ENCODE assay signal across 20 cellular contexts in the genomic region with DNA sequence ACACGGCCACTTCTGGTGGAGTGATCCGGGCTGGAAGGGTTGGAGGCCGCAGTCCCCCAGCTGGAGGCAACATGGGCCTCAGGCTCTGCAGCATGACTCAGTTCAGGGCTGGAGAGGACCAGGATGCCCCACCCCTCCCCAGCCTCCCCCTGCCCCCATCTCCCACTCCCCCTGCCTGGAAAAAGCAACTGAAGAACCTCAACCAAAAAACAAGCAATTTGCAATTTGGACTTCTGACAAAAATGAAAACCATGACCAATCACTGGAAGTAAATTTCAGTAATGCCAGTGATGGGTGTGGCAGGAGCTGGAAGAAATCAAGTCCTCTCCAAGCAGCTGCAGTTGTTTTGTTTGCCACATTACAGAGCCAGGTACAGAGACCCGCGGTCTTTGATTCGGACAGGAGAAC. TPM values are rescaled to one million over a fixed set of nuclear protein-coding genes. Genes with fewer than 3 reads are reported as not detected.
DNase-seq lines count a peak whose midpoint lies in the region; ATAC-seq and TF ChIP-seq lines count a peak whose summit lies in the region.
"Had no signal": no experiment of that assay in that cellular context is flagged by ENCODE, and none has a peak within 500 bp of the region (broad histone marks: within the 10 kb centered on the region; RNA-seq: fewer than 3 reads in every experiment).

No MANE protein-coding gene starts in this region.

- H3K9me3 Mint-ChIP-seq in chondrocyte (ENCODE audit: low read depth), result no peaks in the 10 kb centered on the region
- no peaks in the 10 kb centered on the region for H3K9me3 Mint-ChIP-seq in mesothelial cell of epicardium
- H3K9me3 Mint-ChIP-seq: activated T-cell treated with anti-CD3 and anti-CD28 coated beads, Interleukin-2, amount 50 U/mL, for 4 hours; endodermal cell had no signal

- H3K27me3 Mint-ChIP-seq in chondrocyte (ENCODE audit: low read depth) (no peaks in the 10 kb centered on the region), mesothelial cell of epicardium (ENCODE audit: low read depth) (no peaks in the 10 kb centered on the region)
- H3K27me3 Mint-ChIP-seq: activated naive CD8-positive, alpha-beta T cell had no signal

- H3K36me3 Mint-ChIP-seq in chondrocyte (ENCODE audit: low read depth) (peaks cover 6% of the 10 kb centered on the region), mesothelial cell of epicardium (peaks cover 3% of the 10 kb centered on the region)
- H3K36me3 Mint-ChIP-seq: activated naive CD8-positive, alpha-beta T cell had no signal

- H3K27ac Mint-ChIP-seq in chondrocyte (ENCODE audit: unreplicated experiment) (peak overlapping the region; percentile 22), mesothelial cell of epicardium (peak overlapping the region; percentile 87)
- H3K27ac Mint-ChIP-seq: activated naive CD8-positive, alpha-beta T cell; endodermal cell had no signal

- no peak overlapping the region for H3K4me3 ChIP-seq in AG04450 (ENCODE audit: low read depth, low read length)
- H3K4me3 ChIP-seq: thoracic aorta had no signal

- TF ChIP-seq CTCF in AG04450 (IDR thresholded peaks at IDR 0.05; ENCODE audit: low read depth, low read length) (no peak), chondrocyte (IDR thresholded peaks at IDR 0.05) (no peak), mesothelial cell of epicardium (IDR thresholded peaks at IDR 0.05; ENCODE audit: unreplicated experiment) (no peak)

- CTCF ChIA-PET in AG04450 (lab: Charles Lee), result interaction anchor here (1.6 kb wide), 1 partner anchor 45 kb away, joined by 4 read pairs; no protein-coding TSS in a partner anchor

- H3K4me1 Mint-ChIP-seq in chondrocyte (ENCODE audit: low read depth), result peaks cover 14% of the 10 kb centered on the region
- H3K4me1 Mint-ChIP-seq in mesothelial cell of epicardium, result peaks cover 4% of the 10 kb centered on the region
- H3K4me1 Mint-ChIP-seq: endodermal cell had no signal

- peak overlapping the region; percentile 11 for H3K27ac ChIP-seq in AG04450 (ENCODE audit: low read depth, low read length)
- H3K27ac ChIP-seq: thoracic aorta had no signal

- no peak for DNase-seq in AG04450 (ENCODE audit: low read depth, low spot score)
- peak; percentile 35 for DNase-seq in HS-27A (ENCODE audit: low read depth)
- DNase-seq in chondrocyte (ENCODE audit: low spot score), result no peak
- DNase-seq in mesothelial cell of epicardium (ENCODE audit: low spot score in 2 of 2, unreplicated experiment in 2 of 2), result no peak
- no peak for DNase-seq in NCI-H774 (lab: John Stamatoyannopoulos, UW)
- DNase-seq in stimulated activated naive CD4-positive, alpha-beta T cell treated with Interleukin-2 at 50 U/mL for 16 hours (lab: John Stamatoyannopoulos, UW), result no peak
- DNase-seq: activated CD4-positive, alpha-beta T cell treated with anti-CD3 and anti-CD28 coated beads, Interleukin-2, amount 50 U/mL, for 48 hours; activated T-cell treated with anti-CD3 and anti-CD28 coated beads, Interleukin-2, amount 50 U/mL, for 4 hours; Caco-2; endodermal cell; GDM1; KG1; NCI-H1417 treated with DMSO at 0.1 percent for 48 hours; NCI-H2227 treated with DMSO at 0.1 percent for 48 hours; stimulated activated CD4-positive, alpha-beta T cell treated with anti-CD3 and anti-CD28 coated beads, Interleukin-4, amount 100 ng/mL, for 1 hour had no signal

- POLR2A ChIA-PET in AG04450 (lab: Yijun Ruan, JAX), result interaction anchor here (0.8 kb wide), 1 partner anchor 179 kb away, joined by 3 read pairs; the partner anchor contains the start of gene TMEM94

- no peak for ATAC-seq in GM18511 (IDR thresholded peaks at IDR 0.05; ENCODE audit: unreplicated experiment)
- ATAC-seq in HG03025 (IDR thresholded peaks at IDR 0.05; ENCODE audit: low FRiP score, unreplicated experiment), result no peak
- ATAC-seq: activated T-cell treated with anti-CD3 and anti-CD28 coated beads, Interleukin-2, amount 50 U/mL, for 4 hours; sciatic nerve had no signal

- no peaks in the 10 kb centered on the region for H3K27me3 ChIP-seq in AG04450 (ENCODE audit: control insufficient read depth, insufficient read depth, low read length)

- H3K4me3 Mint-ChIP-seq in chondrocyte (ENCODE audit: unreplicated experiment) (no peak overlapping the region), mesothelial cell of epicardium (no peak overlapping the region)
- H3K4me3 Mint-ChIP-seq: activated naive CD8-positive, alpha-beta T cell; activated T-cell treated with anti-CD3 and anti-CD28 coated beads, Interleukin-2, amount 50 U/mL, for 4 hours; endodermal cell had no signal

- H3K9me3 ChIP-seq in AG04450 (ENCODE audit: control insufficient read depth, insufficient read depth, low read length), result no peaks in the 10 kb centered on the region
- H3K9me3 ChIP-seq: Caco-2, thoracic aorta had no signal

RNA-seq across cellular contexts. Expression of gene MIF4GD, which starts 6.6 kb away (rescaled TPM):
- polyA plus RNA-seq in AG04450 (2011; rRNA removed), result 6.0 and 6.9 TPM in 2 replicates
- polyA minus RNA-seq in AG04450 (2011; rRNA and poly(A)+ RNA removed), result 4.3 and 4.7 TPM in 2 replicates
- total RNA-seq in chondrocyte (19.0 to 21.6 TPM (median 20.4 TPM) in 3 replicates), mesothelial cell of epicardium (10.6 to 11.5 TPM (median 11.2 TPM) in 3 replicates)

RNA-seq across cellular contexts. Expression of gene SLC25A19, which starts 11.6 kb away (rescaled TPM):
- 3.5 and 4.4 TPM in 2 replicates for polyA plus RNA-seq in AG04450 (2011; rRNA removed)
- 3.6 and 4.7 TPM in 2 replicates for polyA minus RNA-seq in AG04450 (2011; rRNA and poly(A)+ RNA removed)
- total RNA-seq in chondrocyte (6.7 to 11.7 TPM (median 11.3 TPM) in 3 replicates), mesothelial cell of epicardium (9.8 to 10.4 TPM (median 10.3 TPM) in 3 replicates)

RNA-seq across cellular contexts. Expression of gene MRPS7, which starts 16.0 kb away (rescaled TPM):
- 53.8 and 62.6 TPM in 2 replicates for polyA plus RNA-seq in AG04450 (2011; rRNA removed)
- polyA minus RNA-seq in AG04450 (2011; rRNA and poly(A)+ RNA removed), result 28.8 and 29.8 TPM in 2 replicates
- total RNA-seq in chondrocyte, result 38.2 to 49.5 TPM (median 41.1 TPM) in 3 replicates
- 44.2 to 49.2 TPM (median 45.3 TPM) in 3 replicates for total RNA-seq in mesothelial cell of epicardium

RNA-seq across cellular contexts. Expression of gene GGA3, which starts 16.3 kb away (rescaled TPM):
- polyA plus RNA-seq in AG04450 (2011; rRNA removed), result 25.0 and 25.8 TPM in 2 replicates
- polyA minus RNA-seq in AG04450 (2011; rRNA and poly(A)+ RNA removed), result 39.5 and 50.0 TPM in 2 replicates
- total RNA-seq in chondrocyte (26.9 to 30.3 TPM (median 28.4 TPM) in 3 replicates), mesothelial cell of epicardium (54.6 to 61.2 TPM (median 58.3 TPM) in 3 replicates)
